Comparison of ENCODE assay signal across 8 cellular contexts in the genomic region with DNA sequence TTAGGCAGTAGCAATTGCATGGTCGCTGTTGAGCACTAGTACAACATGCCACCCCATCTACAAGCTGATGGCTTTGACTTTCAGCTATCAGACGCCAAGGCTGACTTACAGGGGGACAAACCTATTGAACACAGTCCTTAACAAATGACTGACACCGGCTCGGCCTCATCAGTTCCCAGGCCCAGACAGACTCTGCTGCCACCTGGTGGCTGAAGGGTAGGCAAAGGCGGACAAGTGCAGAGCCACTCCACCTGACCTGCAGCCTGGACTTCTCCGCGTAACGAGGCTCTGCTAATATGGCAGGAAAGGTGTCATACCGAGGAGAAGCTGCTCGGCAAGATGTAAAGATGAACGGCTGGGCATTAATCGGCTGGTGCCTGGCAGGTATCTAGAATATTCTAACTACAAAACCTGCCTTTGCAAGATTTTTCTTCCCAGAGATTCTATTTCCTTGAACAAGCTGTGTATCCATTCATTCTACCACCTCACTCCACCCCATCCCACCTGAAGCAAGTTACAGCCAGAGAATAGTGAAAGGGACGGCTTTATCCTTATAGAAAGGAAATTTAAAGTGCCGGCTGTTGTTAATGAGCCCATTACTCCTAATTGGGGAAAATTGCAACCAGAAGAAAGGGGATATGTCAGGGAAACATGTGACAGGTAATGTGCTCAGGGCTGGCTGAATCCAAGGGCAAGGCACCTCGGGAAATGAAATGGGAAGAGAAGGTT.
A peak's percentile ranks its signal among the peaks of the same experiment; 100 is the strongest.
DNase-seq lines count a peak whose midpoint lies in the region; ATAC-seq and TF ChIP-seq lines count a peak whose summit lies in the region.

No MANE protein-coding gene starts in this region.

- H3K27ac ChIP-seq in trophoblast cell (ENCODE audit: low read depth, low read length): no peak overlapping the region
- H3K27ac ChIP-seq in vagina: no peak overlapping the region

- no peak overlapping the region for H3K4me3 ChIP-seq in trophoblast cell (ENCODE audit: low read depth, low read length)
- no peak overlapping the region for H3K4me3 ChIP-seq in vagina

- H2BK5ac ChIP-seq in trophoblast cell (ENCODE audit: low read depth, low read length, poor library complexity): no peak overlapping the region

- H3K36me3 ChIP-seq in trophoblast cell (ENCODE audit: control insufficient read depth in 1 of 2, insufficient read depth in 2 of 2, low read length in 2 of 2) (no peaks in the 10 kb centered on the region), vagina (no peaks in the 10 kb centered on the region)

- CTCF ChIA-PET in GM10248 (lab: Yijun Ruan, JAX): interaction anchor here (0.7 to 8.0 kb wide), 40 partner anchors 8 to 415 kb away, joined by 3 to 97 read pairs (median 4); a partner anchor contains a TSS

- ATAC-seq in HG03354 (IDR thresholded peaks at IDR 0.05; ENCODE audit: poor library complexity, severe bottlenecking, unreplicated experiment) (peak; percentile 92), GM19351 (IDR thresholded peaks at IDR 0.05; ENCODE audit: unreplicated experiment) (no peak)

- POLR2A ChIA-PET in GM10248 (lab: Yijun Ruan, JAX): no interaction called here

- H3K79me2 ChIP-seq in trophoblast cell (ENCODE audit: control insufficient read depth, insufficient read depth, low read length, poor library complexity): no peaks in the 10 kb centered on the region

- no peak overlapping the region for H3K18ac ChIP-seq in trophoblast cell (ENCODE audit: low read length)

- no peaks in the 10 kb centered on the region for H3K9me3 ChIP-seq in trophoblast cell (ENCODE audit: insufficient read depth, low read depth, low read length)
- no peaks in the 10 kb centered on the region for H3K9me3 ChIP-seq in vagina

- H3K27me3 ChIP-seq in trophoblast cell (ENCODE audit: insufficient read depth, low read length): no peaks in the 10 kb centered on the region
- H3K27me3 ChIP-seq in vagina: no peaks in the 10 kb centered on the region

- no peak overlapping the region for H4K91ac ChIP-seq in trophoblast cell (ENCODE audit: low read depth, low read length)

- no peak overlapping the region for H2AFZ ChIP-seq in trophoblast cell (ENCODE audit: insufficient read depth, low read length, poor library complexity)

- no peak overlapping the region for H3K23ac ChIP-seq in trophoblast cell (ENCODE audit: low read length)

- no peak overlapping the region for H3K4me2 ChIP-seq in trophoblast cell (ENCODE audit: low read length)

- no peak overlapping the region for H4K12ac ChIP-seq in trophoblast cell (ENCODE audit: low read depth, low read length)

- no peak overlapping the region for H2AK5ac ChIP-seq in trophoblast cell (ENCODE audit: low read length)

- no peak overlapping the region for H2BK12ac ChIP-seq in trophoblast cell (ENCODE audit: low read length)

- WGBS in trophoblast cell (ENCODE audit: extremely low coverage, insufficient coverage, insufficient read length): no CpG with 5 or more reads among the region's 15 CpGs

- TF ChIP-seq CTCF in GM10248 (IDR thresholded peaks at IDR 0.05; ENCODE audit: control extremely low read depth, extremely low read depth, low read depth, missing control alignments) (peak; percentile 97), vagina (IDR thresholded peaks at IDR 0.05) (peak; percentile 48 to 63 (median 54))

- no peak overlapping the region for H4K8ac ChIP-seq in trophoblast cell (ENCODE audit: low read depth, low read length)

- DNase-seq in GM10248 (ENCODE audit: extremely low spot score) (peak; percentile 67), NCI-H774 (lab: John Stamatoyannopoulos, UW) (peak; percentile 64), foreskin melanocyte (peak; percentile 10), trophoblast cell (peak; percentile 54 to 89), vagina (ENCODE audit: extremely low spot score in 2 of 2) (no peak)
- peak; percentile 67 for DNase-seq in activated T-cell treated with anti-CD3 and anti-CD28 coated beads, Interleukin-2, amount 50 U/mL, for 1 hour

- no peak overlapping the region for H3K9ac ChIP-seq in trophoblast cell (ENCODE audit: low read length)

- H2BK120ac ChIP-seq in trophoblast cell (ENCODE audit: insufficient read depth, low read length, poor library complexity): no peak overlapping the region

- TF ChIP-seq POLR2A in vagina (IDR thresholded peaks at IDR 0.05): no peak

- intact Hi-C loops in vagina (cut with DNase I): loop anchor here (10.0 kb wide), 1 partner anchor 406 kb away; no protein-coding TSS in a partner anchor

- no peak overlapping the region for H3K4ac ChIP-seq in trophoblast cell (ENCODE audit: low read depth, low read length)

- H3K4me1 ChIP-seq in trophoblast cell (ENCODE audit: control insufficient read depth in 1 of 2, insufficient read depth in 2 of 2, low read length in 2 of 2) (no peaks in the 10 kb centered on the region), vagina (no peaks in the 10 kb centered on the region)

- H3K14ac ChIP-seq in trophoblast cell (ENCODE audit: low read length): no peak overlapping the region

- no peaks in the 10 kb centered on the region for H3K79me1 ChIP-seq in trophoblast cell (ENCODE audit: low read length)

Comparison
In these comparisons a context has a peak if more than half of its experiments do, and no peak if none do; other contexts are left out.
1. DNase-seq: peak in GM10248 (single experiment), NCI-H774 (single experiment), activated T-cell treated with anti-CD3 and anti-CD28 coated beads, Interleukin-2, amount 50 U/mL, for 1 hour (single experiment), foreskin melanocyte (single experiment) and trophoblast cell (2 of 2); none in vagina (0 of 2).